ENCODE assay signal across 30 cellular contexts in genomic region chr5:71699233-71699632, GRCh38. TPM values are rescaled to one million over a fixed set of nuclear protein-coding genes. Genes with fewer than 3 reads are reported as not detected.
"Had no signal": no experiment of that assay in that cellular context is flagged by ENCODE, and none has a peak within 500 bp of the region (broad histone marks: within the 10 kb centered on the region; RNA-seq: fewer than 3 reads in every experiment).

No MANE protein-coding gene starts in this region.

- H3K4me3 Mint-ChIP-seq: activated B cell treated with CpG ODN at 0.5 μM for 24 hours; activated CD4-positive, alpha-beta T cell treated with anti-CD3 and anti-CD28 coated beads for 36 hours; activated naive CD8-positive, alpha-beta T cell; activated T-cell treated with anti-CD3 and anti-CD28 coated beads, Interleukin-2, amount 50 U/mL, for 24 hours; effector memory CD8-positive, alpha-beta T cell; nephron; T-helper 1 cell treated with Interleukin-12 subunit alpha and Interleukin-12 subunit beta and Interleukin-4 antibody, amounts not matched to agents 30 μg/mL and 1 μg/mL, for 36 hours had no signal

- H3K4me3 ChIP-seq: adrenal gland, ascending aorta, left lung, pancreas, psoas muscle, upper lobe of left lung had no signal

- ATAC-seq: activated CD4-positive, alpha-beta T cell treated with anti-CD3 and anti-CD28 coated beads for 36 hours; effector memory CD8-positive, alpha-beta T cell; foreskin keratinocyte; left lung; pancreas; psoas muscle; right cardiac atrium; stimulated activated naive CD8-positive, alpha-beta T cell treated with anti-CD3 and anti-CD28 coated beads, Interleukin-15, Interleukin-2, amounts not matched to agents 100 U/mL and 50 U/mL, for 24 hours had no signal

- H3K4me1 ChIP-seq: adrenal gland, ascending aorta, foreskin keratinocyte, left lung, pancreas, psoas muscle had no signal

- H3K27ac Mint-ChIP-seq: activated B cell treated with CpG ODN at 0.5 μM for 24 hours; activated CD4-positive, alpha-beta T cell treated with anti-CD3 and anti-CD28 coated beads for 36 hours; activated naive CD8-positive, alpha-beta T cell; activated T-cell treated with anti-CD3 and anti-CD28 coated beads, Interleukin-2, amount 50 U/mL, for 24 hours; activated T-helper 2 cell treated with anti-CD3 and anti-CD28 coated beads, Interferon-gamma antibody, Interleukin-2, Interleukin-4, amounts not matched to agents 10 μg/mL and 5 μg/mL and 100 μg/mL, durations not matched to agents 14 hours and 24 hours and 36 hours; effector memory CD8-positive, alpha-beta T cell; T-helper 1 cell treated with Interleukin-12 subunit alpha and Interleukin-12 subunit beta and Interleukin-4 antibody, amounts not matched to agents 30 μg/mL and 1 μg/mL, for 36 hours had no signal

- DNase-seq: activated B cell treated with CpG ODN at 0.5 μM for 24 hours; activated CD4-positive, alpha-beta T cell treated with anti-CD3 and anti-CD28 coated beads for 36 hours; activated CD4-positive, alpha-beta T cell treated with anti-CD3 and anti-CD28 coated beads, Interleukin-2, amount 50 U/mL, for 4 hours; activated CD8-positive, alpha-beta memory T cell treated with anti-CD3 and anti-CD28 coated beads for 24 hours; activated CD8-positive, alpha-beta memory T cell treated with anti-CD3 and anti-CD28 coated beads, Interleukin-2, amount 50 U/mL, for 4 hours; activated naive CD4-positive, alpha-beta T cell; activated T-cell treated with anti-CD3 and anti-CD28 coated beads, Interleukin-2, amount 50 U/mL, for 24 hours; adrenal gland; central memory CD4-positive, alpha-beta T cell; effector memory CD8-positive, alpha-beta T cell; erythroblast; kidney; left lung; pancreas; psoas muscle; right cardiac atrium; stimulated activated CD4-positive, alpha-beta T cell treated with anti-CD3 and anti-CD28 coated beads, Interleukin-12 subunit alpha, Interleukin-12 subunit beta, amount 100 ng/mL, for 4 hours; stimulated activated CD4-positive, alpha-beta T cell treated with anti-CD3 and anti-CD28 coated beads, Interleukin-4, amount 100 ng/mL, for 4 hours; stimulated activated naive CD8-positive, alpha-beta T cell treated with anti-CD3 and anti-CD28 coated beads, Interleukin-15, Interleukin-2, amounts not matched to agents 100 U/mL and 50 U/mL, for 24 hours; T1000; upper lobe of left lung had no signal

- H3K27ac ChIP-seq: adrenal gland, ascending aorta, foreskin keratinocyte, left lung, pancreas, psoas muscle, upper lobe of left lung had no signal

- FAIRE-seq: kidney, pancreas had no signal

- H3K27me3 ChIP-seq: adrenal gland, ascending aorta, left lung, pancreas, upper lobe of left lung had no signal

- H3K36me3 ChIP-seq: adrenal gland, ascending aorta, left lung, pancreas, upper lobe of left lung had no signal

- H3K9me3 ChIP-seq: adrenal gland, ascending aorta, left lung, pancreas, psoas muscle, upper lobe of left lung had no signal

- H3K9me3 Mint-ChIP-seq: effector memory CD8-positive, alpha-beta T cell; nephron had no signal

RNA-seq across cellular contexts. Expression of gene CARTPT, which starts 19.8 kb away (rescaled TPM):
- total RNA-seq: activated B cell treated with CpG ODN at 0.5 μM for 24 hours; activated CD4-positive, alpha-beta T cell treated with anti-CD3 and anti-CD28 coated beads for 36 hours; activated T-helper 2 cell treated with anti-CD3 and anti-CD28 coated beads, Interferon-gamma antibody, Interleukin-2, Interleukin-4, amounts not matched to agents 10 μg/mL and 5 μg/mL and 100 μg/mL, durations not matched to agents 14 hours and 24 hours and 36 hours; dermis microvascular lymphatic vessel endothelial cell; foreskin keratinocyte; kidney; left lung; pancreas; psoas muscle; skeletal muscle tissue; subcutaneous adipose tissue had no signal
- polyA plus RNA-seq: foreskin keratinocyte, psoas muscle had no signal
